24 cellular contexts compared by ENCODE assay signal in genomic region chr6:26563488-26563887, GRCh38.
"Had no signal": no experiment of that assay in that cellular context is flagged by ENCODE, and none has a peak within 500 bp of the region (broad histone marks: within the 10 kb centered on the region; RNA-seq: fewer than 3 reads in every experiment).

No MANE protein-coding gene starts in this region.

- H3K4me1 ChIP-seq: colonic mucosa had no signal

- H3K9me3 ChIP-seq: colonic mucosa had no signal

- H3K27me3 ChIP-seq: brain microvascular endothelial cell, colonic mucosa had no signal

- H3K4me3 ChIP-seq: colonic mucosa had no signal

- ATAC-seq: activated CD8-positive, alpha-beta memory T cell treated with anti-CD3 and anti-CD28 coated beads, Interleukin-2, amount 10 ng/mL, durations not matched to agents 7 days and 5 days; activated T-cell treated with anti-CD3 and anti-CD28 coated beads, Interleukin-2, amount 50 U/mL, for 4 hours; PC-3; T-helper 17 cell; WTC11 had no signal

- H3K4me3 Mint-ChIP-seq: activated CD4-positive, alpha-beta T cell treated with anti-CD3 and anti-CD28 coated beads, Interleukin-2, amount 10 ng/mL, durations not matched to agents 24 days and 14 days; activated CD8-positive, alpha-beta memory T cell treated with anti-CD3 and anti-CD28 coated beads, Interleukin-2, amount 10 ng/mL, durations not matched to agents 7 days and 5 days; activated naive CD8-positive, alpha-beta T cell treated with anti-CD3 and anti-CD28 coated beads for 36 hours; activated T-cell treated with anti-CD3 and anti-CD28 coated beads, Interleukin-2, amount 50 U/mL, for 4 hours; T-helper 17 cell; WTC11 had no signal

- H3K4me1 Mint-ChIP-seq: WTC11 had no signal

- H3K27ac Mint-ChIP-seq: activated CD4-positive, alpha-beta T cell treated with anti-CD3 and anti-CD28 coated beads, Interleukin-2, amount 10 ng/mL, durations not matched to agents 24 days and 14 days; activated CD8-positive, alpha-beta memory T cell treated with anti-CD3 and anti-CD28 coated beads, Interleukin-2, amount 10 ng/mL, durations not matched to agents 7 days and 5 days; activated naive CD8-positive, alpha-beta T cell treated with anti-CD3 and anti-CD28 coated beads for 36 hours; T-helper 17 cell; WTC11 had no signal

- H3K9me3 Mint-ChIP-seq: activated CD4-positive, alpha-beta T cell treated with anti-CD3 and anti-CD28 coated beads, Interleukin-2, amount 10 ng/mL, durations not matched to agents 24 days and 14 days; activated T-cell treated with anti-CD3 and anti-CD28 coated beads, Interleukin-2, amount 50 U/mL, for 4 hours had no signal

- H3K36me3 ChIP-seq: brain microvascular endothelial cell, colonic mucosa had no signal

- H3K27me3 Mint-ChIP-seq: T-helper 17 cell had no signal

- H3K27ac ChIP-seq: brain microvascular endothelial cell, colonic mucosa had no signal

- DNase-seq: activated CD4-positive, alpha-beta T cell treated with anti-CD3 and anti-CD28 coated beads, Interleukin-2, amount 10 ng/mL, durations not matched to agents 24 days and 14 days; activated CD4-positive, alpha-beta T cell treated with anti-CD3 and anti-CD28 coated beads, Interleukin-2, amount 50 U/mL, for 48 hours; activated CD4-positive, CD25-positive, alpha-beta regulatory T cell treated with anti-CD3 and anti-CD28 coated beads, Interleukin-2, amount 50 U/mL, for 72 hours; activated CD8-positive, alpha-beta memory T cell treated with anti-CD3 and anti-CD28 coated beads, Interleukin-2, amount 10 ng/mL, durations not matched to agents 7 days and 5 days; activated effector memory CD4-positive, alpha-beta T cell treated with anti-CD3 and anti-CD28 coated beads, Interleukin-2, amount 50 U/mL, for 16 hours; activated naive CD4-positive, alpha-beta T cell treated with Interleukin-2 at 50 U/mL for 16 hours; activated naive CD8-positive, alpha-beta T cell treated with anti-CD3 and anti-CD28 coated beads for 36 hours; activated T-cell treated with anti-CD3 and anti-CD28 coated beads, Interleukin-2, amount 50 U/mL, for 4 hours; brain microvascular endothelial cell; colonic mucosa; NCI-H1092; NCI-H1417; NCI-H1694; NCI-H2029; NCI-H2107; NCI-H2171 treated with DMSO at 0.1 percent for 48 hours; NCI-H226; NCI-H526; NCI-H774; PC-3; SHP77 treated with DMSO at 0.1 percent for 48 hours; T-helper 17 cell; T-helper 9 cell had no signal
